15 cellular contexts compared by ENCODE assay signal in genomic region chr5:102856374-102856748, GRCh38.
A peak's percentile ranks its signal among the peaks of the same experiment; 100 is the strongest.
DNase-seq lines count a peak whose midpoint lies in the region; ATAC-seq and TF ChIP-seq lines count a peak whose summit lies in the region.
"Had no signal": no experiment of that assay in that cellular context is flagged by ENCODE, and none has a peak within 500 bp of the region (broad histone marks: within the 10 kb centered on the region; RNA-seq: fewer than 3 reads in every experiment).

No MANE protein-coding gene starts in this region.

- DNase-seq in HFF-Myc (ENCODE audit: extremely low read depth, low read depth) (peak; percentile 52), astrocyte of the hippocampus (ENCODE audit: low read depth, low spot score) (peak; percentile 37), glomerular visceral epithelial cell (ENCODE audit: extremely low spot score) (peak; percentile 34), transverse colon (no peak), psoas muscle (no peak)
- DNase-seq in stimulated activated CD4-positive, alpha-beta T cell treated with anti-CD3 and anti-CD28 coated beads, Interleukin-15, amount 100 ng/mL, for 24 hours: no peak
- DNase-seq: activated CD4-positive, alpha-beta T cell treated with anti-CD3 and anti-CD28 coated beads, Interleukin-2, amount 10 ng/mL, durations not matched to agents 24 days and 14 days; activated effector memory CD4-positive, alpha-beta T cell treated with anti-CD3 and anti-CD28 coated beads, Interleukin-2, amount 50 U/mL, for 16 hours; DMS 273 treated with DMSO at 0.1 percent for 48 hours; glutamatergic neuron; lower lobe of right lung; NCI-H2107; stimulated activated CD4-positive, alpha-beta T cell treated with anti-CD3 and anti-CD28 coated beads, Interleukin-4, amount 100 ng/mL, for 1 hour had no signal

- H3K9me3 ChIP-seq in transverse colon (no peaks in the 10 kb centered on the region), psoas muscle (no peaks in the 10 kb centered on the region)
- H3K9me3 ChIP-seq: lower lobe of right lung had no signal

- H3K27ac ChIP-seq in transverse colon (peak overlapping the region in 3 of 4 donors; percentile 51 to 60 (median 57)), psoas muscle (no peak overlapping the region)
- H3K27ac ChIP-seq: lower lobe of right lung, parathyroid adenoma had no signal

- no peak for TF ChIP-seq POLR2A in transverse colon (IDR thresholded peaks at IDR 0.05)

- 71 to 75% methylated on average over 4 of the region's 4 CpGs for WGBS in transverse colon (ENCODE audit: low coverage in 1 of 2), 2 donors
- 63 to 80% (median 69%) methylated on average over 4 of the region's 4 CpGs for WGBS in psoas muscle, 3 donors

- intact Hi-C loops in transverse colon (cut with DNase I; ENCODE audit: low total_unique reads): no loop called here
- intact Hi-C loops in psoas muscle (cut with DNase I): loop anchor here in 1 of 2 donors (5.0 kb wide), 1 partner anchor 44 kb away; no protein-coding TSS in a partner anchor

- H3K36me3 ChIP-seq in transverse colon: no peaks in the 10 kb centered on the region
- H3K36me3 ChIP-seq in psoas muscle (ENCODE audit: insufficient read depth in 1 of 2, low read depth in 1 of 2): no peaks in the 10 kb centered on the region
- H3K36me3 ChIP-seq: lower lobe of right lung had no signal

- in situ Hi-C loops in transverse colon (cut with MboI; ENCODE audit: low pct_ligation_motif_present in 1 of 4, low pct_unique_long_range_greater_than_20kb in 1 of 4, low sequenced_read_pairs in 3 of 4): no loop called here

- no peaks in the 10 kb centered on the region for H3K27me3 ChIP-seq in transverse colon
- H3K27me3 ChIP-seq in psoas muscle (ENCODE audit: insufficient read depth in 3 of 3, low read length in 2 of 3): no peaks in the 10 kb centered on the region

- ATAC-seq in psoas muscle (no peak), HG03175 (IDR thresholded peaks at IDR 0.05; ENCODE audit: unreplicated experiment) (no peak)
- ATAC-seq: lower lobe of right lung had no signal

- no peak for TF ChIP-seq CTCF in HFF-Myc (IDR thresholded peaks at IDR 0.05; ENCODE audit: low read depth, low read length, missing control alignments)
- no peak for TF ChIP-seq CTCF in transverse colon (IDR thresholded peaks at IDR 0.05)
- TF ChIP-seq CTCF in psoas muscle (IDR thresholded peaks at IDR 0.05): no peak

- peaks cover 0 to 7% (median 0%) of the 10 kb centered on the region in 4 donors for H3K4me1 ChIP-seq in transverse colon
- no peaks in the 10 kb centered on the region for H3K4me1 ChIP-seq in psoas muscle
- H3K4me1 ChIP-seq: lower lobe of right lung, parathyroid adenoma had no signal

- H3K4me3 ChIP-seq in HFF-Myc (replicated peaks; ENCODE audit: low read depth, low read length) (peak overlapping the region; percentile 4; the same call in 1 of the 2 replicates), transverse colon (no peak overlapping the region), psoas muscle (no peak overlapping the region)
- H3K4me3 ChIP-seq: lower lobe of right lung had no signal

- TF ChIP-seq EP300 in transverse colon (IDR thresholded peaks at IDR 0.05; ENCODE audit: low read depth): no peak

Comparison
In these comparisons a context has a peak if more than half of its experiments do, and no peak if none do; other contexts are left out.
1. DNase-seq: peak in HFF-Myc (single experiment), astrocyte of the hippocampus (single experiment) and glomerular visceral epithelial cell (single experiment); none in transverse colon (single experiment), psoas muscle (0 of 2) and stimulated activated CD4-positive, alpha-beta T cell treated with anti-CD3 and anti-CD28 coated beads, Interleukin-15, amount 100 ng/mL, for 24 hours (single experiment).